In the genomic region with DNA sequence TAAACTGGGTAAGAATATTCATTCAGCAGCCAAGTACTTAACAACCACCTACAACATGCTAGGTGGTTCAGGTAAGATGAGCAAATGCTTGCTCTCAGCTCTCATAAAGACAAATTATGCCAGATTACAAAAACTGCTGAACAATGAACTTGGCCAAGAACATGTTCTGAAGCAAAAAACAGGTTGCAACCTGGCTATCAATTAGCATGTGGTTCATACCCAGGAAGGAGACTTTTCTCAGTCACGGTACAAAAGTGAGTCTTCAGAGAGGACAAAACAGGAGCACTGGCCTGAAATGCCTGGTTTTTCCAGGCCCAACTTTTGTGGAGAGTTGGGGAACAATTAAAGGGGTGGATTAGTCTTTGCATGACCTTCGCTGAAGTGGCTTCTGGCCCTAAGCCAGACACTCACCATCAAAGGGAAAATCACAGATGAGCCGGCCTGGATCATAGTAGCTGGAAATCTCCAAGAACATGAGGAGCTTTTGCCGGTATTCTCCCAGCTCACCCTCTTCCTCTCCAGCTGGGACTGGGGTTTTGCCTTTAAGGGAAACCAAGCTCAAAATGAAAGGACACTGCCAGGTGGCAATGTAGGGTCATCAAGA, we compare ENCODE assay signal across 20 cellular contexts. TPM values are rescaled to one million over a fixed set of nuclear protein-coding genes. Genes with fewer than 3 reads are reported as not detected.
"Had no signal": no experiment of that assay in that cellular context is flagged by ENCODE, and none has a peak within 500 bp of the region (broad histone marks: within the 10 kb centered on the region; RNA-seq: fewer than 3 reads in every experiment).

No MANE protein-coding gene starts in this region.

- H3K27me3 Mint-ChIP-seq: activated B cell treated with CpG ODN at 0.5 μM for 24 hours; activated CD4-positive, alpha-beta T cell treated with anti-CD3 and anti-CD28 coated beads, Interleukin-2, amount 10 ng/mL, durations not matched to agents 7 days and 5 days; dendritic cell treated with granulocyte-macrophage colony-stimulating factor and Interleukin-4, amounts not matched to agents 40 ng/mL and 50 ng/mL, for 4 days; stimulated activated naive CD8-positive, alpha-beta T cell treated with anti-CD3 and anti-CD28 coated beads, Interleukin-15, amount 100 ng/mL, for 72 hours had no signal

- H3K4me3 ChIP-seq: body of pancreas, esophagus muscularis mucosa, left ventricle myocardium inferior, tibial artery, vagina had no signal

- H3K4me1 ChIP-seq: body of pancreas, tibial artery had no signal

- ATAC-seq: activated T-cell treated with anti-CD3 and anti-CD28 coated beads, Interleukin-2, amount 50 U/mL, for 4 hours; body of pancreas; SK-N-SH treated with all-trans-retinoic acid at 6 μM for 48 hours; stimulated activated naive CD8-positive, alpha-beta T cell treated with anti-CD3 and anti-CD28 coated beads, Interleukin-15, amount 100 ng/mL, for 72 hours had no signal

- H3K27me3 ChIP-seq: body of pancreas, esophagus muscularis mucosa, tibial artery, vagina had no signal

- H3K9me3 Mint-ChIP-seq: activated B cell treated with CpG ODN at 0.5 μM for 24 hours; activated CD4-positive, alpha-beta T cell treated with anti-CD3 and anti-CD28 coated beads, Interleukin-2, amount 10 ng/mL, durations not matched to agents 7 days and 5 days; activated T-cell treated with anti-CD3 and anti-CD28 coated beads, Interleukin-2, amount 50 U/mL, for 4 hours; dendritic cell treated with granulocyte-macrophage colony-stimulating factor and Interleukin-4, amounts not matched to agents 40 ng/mL and 50 ng/mL, for 4 days; neural crest cell; stimulated activated naive CD8-positive, alpha-beta T cell treated with anti-CD3 and anti-CD28 coated beads, Interleukin-15, amount 100 ng/mL, for 72 hours had no signal

- H3K9me3 ChIP-seq: body of pancreas, esophagus muscularis mucosa, left ventricle myocardium inferior, tibial artery, vagina had no signal

- H3K4me3 Mint-ChIP-seq: activated B cell treated with CpG ODN at 0.5 μM for 24 hours; activated CD4-positive, alpha-beta T cell treated with anti-CD3 and anti-CD28 coated beads, Interleukin-2, amount 10 ng/mL, durations not matched to agents 7 days and 5 days; activated T-cell treated with anti-CD3 and anti-CD28 coated beads, Interleukin-2, amount 50 U/mL, for 4 hours; dendritic cell treated with granulocyte-macrophage colony-stimulating factor and Interleukin-4, amounts not matched to agents 40 ng/mL and 50 ng/mL, for 4 days; neural crest cell; stimulated activated naive CD8-positive, alpha-beta T cell treated with anti-CD3 and anti-CD28 coated beads, Interleukin-15, amount 100 ng/mL, for 72 hours had no signal

- DNase-seq: activated B cell treated with CpG ODN at 0.5 μM for 24 hours; activated CD4-positive, alpha-beta T cell treated with anti-CD3 and anti-CD28 coated beads, Interleukin-2, amount 10 ng/mL, durations not matched to agents 7 days and 5 days; activated gamma-delta T cell treated with Interleukin-2 at 50 U/mL for 16 hours; activated T-cell treated with anti-CD3 and anti-CD28 coated beads, Interleukin-2, amount 50 U/mL, for 4 hours; body of pancreas; cerebellar nuclear complex; foreskin fibroblast; left ventricle myocardium inferior; mesendoderm; stimulated activated CD4-positive, alpha-beta T cell treated with anti-CD3 and anti-CD28 coated beads, Interleukin-4, amount 100 ng/mL, for 1 hour; stimulated activated naive CD8-positive, alpha-beta T cell treated with anti-CD3 and anti-CD28 coated beads, Interleukin-15, amount 100 ng/mL, for 72 hours had no signal

- H3K27ac ChIP-seq: body of pancreas, esophagus muscularis mucosa, left ventricle myocardium inferior, tibial artery, vagina had no signal

- H3K27ac Mint-ChIP-seq: activated B cell treated with CpG ODN at 0.5 μM for 24 hours; activated CD4-positive, alpha-beta T cell treated with anti-CD3 and anti-CD28 coated beads, Interleukin-2, amount 10 ng/mL, durations not matched to agents 7 days and 5 days; dendritic cell treated with granulocyte-macrophage colony-stimulating factor and Interleukin-4, amounts not matched to agents 40 ng/mL and 50 ng/mL, for 4 days had no signal

- H3K4me1 Mint-ChIP-seq: activated B cell treated with CpG ODN at 0.5 μM for 24 hours; activated CD4-positive, alpha-beta T cell treated with anti-CD3 and anti-CD28 coated beads, Interleukin-2, amount 10 ng/mL, durations not matched to agents 7 days and 5 days; neural crest cell; stimulated activated naive CD8-positive, alpha-beta T cell treated with anti-CD3 and anti-CD28 coated beads, Interleukin-15, amount 100 ng/mL, for 72 hours had no signal

RNA-seq across cellular contexts. Expression of a gene that starts 7.6 kb away (rescaled TPM):
- total RNA-seq: activated B cell treated with CpG ODN at 0.5 μM for 24 hours; activated CD4-positive, alpha-beta T cell treated with anti-CD3 and anti-CD28 coated beads, Interleukin-2, amount 10 ng/mL, durations not matched to agents 7 days and 5 days; myocyte; neural crest cell; osteocyte; T-helper 1 cell treated with Interleukin-12 subunit alpha and Interleukin-12 subunit beta and Interleukin-4 antibody, amounts not matched to agents 30 ng/mL and 1 ng/mL, for 36 hours had no signal
